Comparison of ENCODE assay signal across 20 cellular contexts in the genomic region with DNA sequence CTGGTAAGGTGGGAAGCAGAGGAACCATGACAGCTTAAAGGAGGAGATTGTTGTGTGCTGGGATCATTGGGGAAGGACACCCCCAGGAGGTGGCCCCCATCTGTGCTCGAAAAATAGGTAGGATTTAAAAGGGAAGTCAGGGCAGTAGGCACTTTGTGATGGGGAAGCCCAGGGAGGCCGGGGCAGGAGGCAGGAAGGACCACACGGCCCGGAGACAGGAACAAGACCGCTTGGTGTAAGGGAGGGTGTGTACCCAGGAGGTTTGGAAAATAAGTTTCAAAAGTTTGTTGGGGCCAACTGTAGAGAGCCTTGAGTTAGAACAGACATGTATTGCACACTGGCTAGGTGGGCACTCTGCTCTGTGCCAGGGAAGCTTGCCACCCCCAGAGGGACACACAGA. TPM values are rescaled to one million over a fixed set of nuclear protein-coding genes. Genes with fewer than 3 reads are reported as not detected.
"Had no signal": no experiment of that assay in that cellular context is flagged by ENCODE, and none has a peak within 500 bp of the region (broad histone marks: within the 10 kb centered on the region; RNA-seq: fewer than 3 reads in every experiment).

No MANE protein-coding gene starts in this region.

- H3K27me3 ChIP-seq: MG63 had no signal

- H3K9me3 ChIP-seq: MG63, SK-N-SH had no signal

- H3K4me2 ChIP-seq: SK-N-SH had no signal

- H3K9ac ChIP-seq: SK-N-SH had no signal

- H3K4me3 ChIP-seq: MG63 had no signal

- H3K36me3 ChIP-seq: MG63 had no signal

- DNase-seq: IMR-90, Karpas-422, KG1, MG63, NCI-H1092, NCI-H1436, NCI-H187, NCI-H2029, NCI-H2081 treated with DMSO at 0.1 percent for 48 hours, NCI-H2171, NCI-H226, NCI-H446, NCI-H510A, NCI-H524 treated with DMSO at 0.1 percent for 48 hours, NCI-H69, NCI-H774, RPMI8226, SHP77, SK-N-SH had no signal

RNA-seq across cellular contexts. Expression of a gene that starts 20.7 kb away (rescaled TPM):
- total RNA-seq: HepG2, IMR-90 had no signal
